In genomic region chr5:168773231-168773630, GRCh38 we compare ENCODE assay signal across 16 cellular contexts.
"Had no signal": no experiment of that assay in that cellular context is flagged by ENCODE, and none has a peak within 500 bp of the region (broad histone marks: within the 10 kb centered on the region; RNA-seq: fewer than 3 reads in every experiment).

No MANE protein-coding gene starts in this region.

- DNase-seq: dermis blood vessel endothelial cell; esophagus squamous epithelium; foreskin fibroblast; immature natural killer cell; mucosa of descending colon; naive thymus-derived CD8-positive, alpha-beta T cell; right cardiac atrium; small intestine; stimulated activated CD4-positive, alpha-beta T cell treated with anti-CD3 and anti-CD28 coated beads, Interleukin-12 subunit alpha, Interleukin-12 subunit beta, amount 100 ng/mL, for 4 hours; stimulated activated naive CD4-positive, alpha-beta T cell; stomach; substantia nigra; transverse colon had no signal

- ATAC-seq: gastroesophageal sphincter; left lung; mucosa of descending colon; naive thymus-derived CD8-positive, alpha-beta T cell; right cardiac atrium had no signal

- FAIRE-seq: keratinocyte, small intestine had no signal
